ENCODE assay signal across 14 cellular contexts in genomic region chr18:40529478-40529877, GRCh38.
DNase-seq lines count a peak whose midpoint lies in the region; ATAC-seq and TF ChIP-seq lines count a peak whose summit lies in the region.
"Had no signal": no experiment of that assay in that cellular context is flagged by ENCODE, and none has a peak within 500 bp of the region (broad histone marks: within the 10 kb centered on the region; RNA-seq: fewer than 3 reads in every experiment).

No MANE protein-coding gene starts in this region.

- no peak overlapping the region for H2AK5ac ChIP-seq in mesendoderm (ENCODE audit: low read length)

- H3K4ac ChIP-seq in mesendoderm (ENCODE audit: low read depth, low read length): no peak overlapping the region

- no peaks in the 10 kb centered on the region for H3K79me1 ChIP-seq in mesendoderm (ENCODE audit: low read length)

- no peak overlapping the region for H4K5ac ChIP-seq in mesendoderm (ENCODE audit: low read length)

- H3K9me3 Mint-ChIP-seq in CD4-positive, alpha-beta memory T cell: peaks cover 0 to 21% (median 5%) of the 10 kb centered on the region in 8 donors
- H3K9me3 Mint-ChIP-seq: nephron had no signal

- no peak overlapping the region for H3K23ac ChIP-seq in mesendoderm (ENCODE audit: low read length)

- H3K79me2 ChIP-seq in Loucy (ENCODE audit: insufficient read depth, low read length) (no peaks in the 10 kb centered on the region), mesendoderm (ENCODE audit: control insufficient read depth, insufficient read depth, low read length) (no peaks in the 10 kb centered on the region)

- in situ Hi-C loops in brain microvascular endothelial cell (cut with HindIII; ENCODE audit: low pct_ligation_motif_present, low sequenced_read_pairs): no loop called here

- no peak overlapping the region for H3K4me2 ChIP-seq in Loucy (ENCODE audit: low read depth, low read length, poor library complexity, severe bottlenecking)
- no peak overlapping the region for H3K4me2 ChIP-seq in mesendoderm (ENCODE audit: low read length)

- H3K9me3 ChIP-seq in Loucy (ENCODE audit: insufficient read depth, low read depth, low read length) (no peaks in the 10 kb centered on the region), gastroesophageal sphincter (no peaks in the 10 kb centered on the region)
- H3K9me3 ChIP-seq in CD4-positive, alpha-beta memory T cell (ENCODE audit: control insufficient read depth in 1 of 2, low read length in 2 of 2): no peaks in the 10 kb centered on the region
- H3K9me3 ChIP-seq: colonic mucosa, gastrocnemius medialis had no signal

- H3K18ac ChIP-seq in mesendoderm (ENCODE audit: low read length): no peak overlapping the region

- no peaks in the 10 kb centered on the region for H4K20me1 ChIP-seq in Loucy (ENCODE audit: insufficient read depth, low read length, poor library complexity, severe bottlenecking)

- no peaks in the 10 kb centered on the region for H3K27me3 ChIP-seq in Loucy (ENCODE audit: insufficient read depth, low read length, poor library complexity, severe bottlenecking)
- no peaks in the 10 kb centered on the region for H3K27me3 ChIP-seq in brain microvascular endothelial cell (replicated peaks)
- no peaks in the 10 kb centered on the region for H3K27me3 ChIP-seq in mesendoderm (ENCODE audit: insufficient read depth, low read length, poor library complexity)
- no peaks in the 10 kb centered on the region for H3K27me3 ChIP-seq in CD4-positive, alpha-beta memory T cell (ENCODE audit: insufficient read depth, low read length)
- no peaks in the 10 kb centered on the region for H3K27me3 ChIP-seq in gastroesophageal sphincter
- H3K27me3 ChIP-seq: colonic mucosa, gastrocnemius medialis had no signal

- H2BK5ac ChIP-seq in mesendoderm (ENCODE audit: low read length): no peak overlapping the region

- no peak overlapping the region for H2BK120ac ChIP-seq in mesendoderm (ENCODE audit: low read depth, low read length)

- no peaks in the 10 kb centered on the region for H3K9me2 ChIP-seq in Loucy (replicated peaks; ENCODE audit: low read depth, low read length)

- peak; percentile 28; the same call in 1 of the 2 replicates for TF ChIP-seq CTCF in Loucy (conservative IDR thresholded peaks at IDR 0.05; ENCODE audit: low read length)
- peak; percentile 3 for TF ChIP-seq CTCF in brain microvascular endothelial cell (IDR thresholded peaks at IDR 0.05; ENCODE audit: low read depth, low read length, missing control alignments)
- no peak for TF ChIP-seq CTCF in gastroesophageal sphincter (IDR thresholded peaks at IDR 0.05)

- no peak for TF ChIP-seq POLR2A in gastroesophageal sphincter (IDR thresholded peaks at IDR 0.05)

- H3K36me3 ChIP-seq in Loucy (ENCODE audit: insufficient read depth, low read length) (no peaks in the 10 kb centered on the region), brain microvascular endothelial cell (replicated peaks) (no peaks in the 10 kb centered on the region), mesendoderm (ENCODE audit: control insufficient read depth, insufficient read depth, low read length) (no peaks in the 10 kb centered on the region), gastroesophageal sphincter (no peaks in the 10 kb centered on the region)
- no peaks in the 10 kb centered on the region for H3K36me3 ChIP-seq in CD4-positive, alpha-beta memory T cell (ENCODE audit: insufficient read depth, low read length)
- H3K36me3 ChIP-seq: colonic mucosa, gastrocnemius medialis had no signal

- no peaks in the 10 kb centered on the region for H3K36me3 Mint-ChIP-seq in CD4-positive, alpha-beta memory T cell

- H3K27me3 Mint-ChIP-seq in CD4-positive, alpha-beta memory T cell: no peaks in the 10 kb centered on the region

- H3K27ac Mint-ChIP-seq in CD4-positive, alpha-beta memory T cell: no peak overlapping the region
- H3K27ac Mint-ChIP-seq: activated CD8-positive, alpha-beta T cell treated with anti-CD3 and anti-CD28 coated beads, Interleukin-2, amount 10 ng/mL, durations not matched to agents 7 days and 5 days; nephron had no signal

- CTCF ChIA-PET in CD4-positive, alpha-beta memory T cell (lab: Charles Lee; ENCODE audit: partially characterized antibody): no interaction called here

- no peak for TF ChIP-seq EP300 in gastroesophageal sphincter (IDR thresholded peaks at IDR 0.05)

- ATAC-seq in GM21717 (IDR thresholded peaks at IDR 0.05; ENCODE audit: unreplicated experiment) (peak; percentile 56), HG02642 (IDR thresholded peaks at IDR 0.05; ENCODE audit: poor library complexity, unreplicated experiment) (no peak), gastroesophageal sphincter (no peak)
- ATAC-seq: activated CD8-positive, alpha-beta T cell treated with anti-CD3 and anti-CD28 coated beads, Interleukin-2, amount 10 ng/mL, durations not matched to agents 7 days and 5 days; gastrocnemius medialis; HCT116; left cardiac atrium had no signal

- no CpG with 5 or more reads among the region's 1 CpG for WGBS in mesendoderm (ENCODE audit: extremely low coverage, insufficient coverage, low lambda C conversion rate)
- WGBS in gastroesophageal sphincter (ENCODE audit: low coverage in 1 of 2), 2 donors: 27 to 36% methylated on average over 1 of the region's 1 CpG

- no peak overlapping the region for H2BK15ac ChIP-seq in mesendoderm (replicated peaks; ENCODE audit: low read depth)

- POLR2A ChIA-PET in CD4-positive, alpha-beta memory T cell (lab: Charles Lee; ENCODE audit: partially characterized antibody): no interaction called here

- intact Hi-C loops in CD4-positive, alpha-beta memory T cell (cut with micrococcal nuclease): no loop called here

- no peak overlapping the region for H3K4me3 Mint-ChIP-seq in CD4-positive, alpha-beta memory T cell
- H3K4me3 Mint-ChIP-seq: activated CD8-positive, alpha-beta T cell treated with anti-CD3 and anti-CD28 coated beads, Interleukin-2, amount 10 ng/mL, durations not matched to agents 7 days and 5 days; nephron had no signal

- no peak overlapping the region for H3K9ac ChIP-seq in Loucy (ENCODE audit: low read depth, low read length, poor library complexity, severe bottlenecking)
- H3K9ac ChIP-seq in mesendoderm (ENCODE audit: low read length): no peak overlapping the region

- H3K27ac ChIP-seq in brain microvascular endothelial cell (no peak overlapping the region), mesendoderm (ENCODE audit: low read depth, low read length) (no peak overlapping the region), gastroesophageal sphincter (no peak overlapping the region)
- no peak overlapping the region for H3K27ac ChIP-seq in CD4-positive, alpha-beta memory T cell (ENCODE audit: low read depth, low read length)
- H3K27ac ChIP-seq: colonic mucosa, gastrocnemius medialis had no signal

- H3K56ac ChIP-seq in mesendoderm (ENCODE audit: low read length): no peak overlapping the region

- no peak overlapping the region for H4K8ac ChIP-seq in mesendoderm (ENCODE audit: low read depth, low read length)

- no peaks in the 10 kb centered on the region for H3K4me1 Mint-ChIP-seq in CD4-positive, alpha-beta memory T cell
- H3K4me1 Mint-ChIP-seq: nephron had no signal

- H2AFZ ChIP-seq in Loucy (ENCODE audit: low read length): no peak overlapping the region

- H3K4me3 ChIP-seq in Loucy (ENCODE audit: low read length, poor library complexity, severe bottlenecking): no peak overlapping the region
- no peak overlapping the region for H3K4me3 ChIP-seq in brain microvascular endothelial cell (ENCODE audit: low read depth, low read length)
- H3K4me3 ChIP-seq in mesendoderm (ENCODE audit: low read length): no peak overlapping the region
- no peak overlapping the region for H3K4me3 ChIP-seq in CD4-positive, alpha-beta memory T cell (ENCODE audit: low read length in 2 of 2)
- no peak overlapping the region for H3K4me3 ChIP-seq in gastroesophageal sphincter
- H3K4me3 ChIP-seq: colonic mucosa, gastrocnemius medialis had no signal

- H3F3A ChIP-seq in Loucy (ENCODE audit: low read depth): no peaks in the 10 kb centered on the region

- H3K4me1 ChIP-seq in Loucy (ENCODE audit: insufficient read depth, low read length, poor library complexity, severe bottlenecking) (no peaks in the 10 kb centered on the region), mesendoderm (ENCODE audit: control insufficient read depth, low read depth, low read length) (no peaks in the 10 kb centered on the region), gastroesophageal sphincter (no peaks in the 10 kb centered on the region)
- H3K4me1 ChIP-seq in CD4-positive, alpha-beta memory T cell (ENCODE audit: insufficient read depth, low read length): no peaks in the 10 kb centered on the region
- H3K4me1 ChIP-seq: colonic mucosa, gastrocnemius medialis had no signal

- peak; percentile 30 for DNase-seq in brain microvascular endothelial cell
- DNase-seq in mesendoderm: peak; percentile 52
- DNase-seq in CD4-positive, alpha-beta memory T cell: no peak
- DNase-seq: activated CD8-positive, alpha-beta T cell treated with anti-CD3 and anti-CD28 coated beads, Interleukin-2, amount 10 ng/mL, durations not matched to agents 7 days and 5 days; colonic mucosa; gastrocnemius medialis; left cardiac atrium; NCI-H1930 had no signal

Comparison
In these comparisons a context has a peak if more than half of its experiments do, and no peak if none do; other contexts are left out.
1. CTCF ChIP-seq: peak in Loucy (single experiment) and brain microvascular endothelial cell (single experiment); none in gastroesophageal sphincter (0 of 4).
2. DNase-seq: peak in brain microvascular endothelial cell (single experiment) and mesendoderm (single experiment); none in CD4-positive, alpha-beta memory T cell (0 of 5).